19 cellular contexts compared by ENCODE assay signal in the genomic region with DNA sequence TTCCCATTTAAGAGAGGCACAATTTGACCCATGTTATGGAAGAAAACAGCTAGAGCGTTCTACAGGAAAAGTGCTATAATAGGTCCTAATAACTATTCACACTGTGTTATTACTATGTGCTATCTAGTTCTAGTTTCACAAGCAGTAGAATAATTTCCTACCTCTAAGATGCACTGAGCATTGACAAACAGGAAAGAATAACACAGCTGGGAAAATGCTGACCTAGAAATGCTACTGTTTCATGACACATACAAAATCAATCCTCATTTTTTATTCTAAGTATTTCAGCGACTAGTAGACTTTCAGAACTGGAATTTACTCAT.
"Had no signal": no experiment of that assay in that cellular context is flagged by ENCODE, and none has a peak within 500 bp of the region (broad histone marks: within the 10 kb centered on the region; RNA-seq: fewer than 3 reads in every experiment).

No MANE protein-coding gene starts in this region.

- H3K27me3 ChIP-seq: esophagus muscularis mucosa, gastrocnemius medialis, neutrophil, right lobe of liver, stomach, transverse colon had no signal

- H3K36me3 ChIP-seq: esophagus muscularis mucosa, gastrocnemius medialis, neutrophil, right lobe of liver, stomach, transverse colon had no signal

- DNase-seq: central memory CD4-positive, alpha-beta T cell; effector memory CD4-positive, alpha-beta T cell; glutamatergic neuron; mesendoderm; naive thymus-derived CD4-positive, alpha-beta T cell; nephron progenitor cell; posterior cingulate gyrus; right lobe of liver; stimulated activated CD4-positive, alpha-beta T cell treated with anti-CD3 and anti-CD28 coated beads, Interleukin-2, amount 100 ng/mL, for 24 hours; stimulated activated CD4-positive, alpha-beta T cell treated with anti-CD3 and anti-CD28 coated beads, Interleukin-4, amount 100 ng/mL, for 4 hours; stimulated activated naive CD4-positive, alpha-beta T cell; stomach; substantia nigra; transverse colon had no signal

- H3K4me3 Mint-ChIP-seq: naive thymus-derived CD4-positive, alpha-beta T cell; nephron progenitor cell had no signal

- H3K4me3 ChIP-seq: esophagus muscularis mucosa, gastrocnemius medialis, right lobe of liver, stomach, thoracic aorta, transverse colon had no signal

- H3K27ac ChIP-seq: epithelial cell of prostate, esophagus muscularis mucosa, neutrophil, right lobe of liver, stomach, thoracic aorta, transverse colon had no signal

- H3K27ac Mint-ChIP-seq: naive thymus-derived CD4-positive, alpha-beta T cell; nephron progenitor cell had no signal

- H3K9me3 ChIP-seq: esophagus muscularis mucosa, gastrocnemius medialis, neutrophil, right lobe of liver, stomach, thoracic aorta, transverse colon had no signal

- H3K4me1 ChIP-seq: gastrocnemius medialis, stomach, transverse colon had no signal

- ATAC-seq: naive thymus-derived CD4-positive, alpha-beta T cell; right lobe of liver had no signal
